Comparison of ENCODE assay signal across 1 cellular context in the genomic region with DNA sequence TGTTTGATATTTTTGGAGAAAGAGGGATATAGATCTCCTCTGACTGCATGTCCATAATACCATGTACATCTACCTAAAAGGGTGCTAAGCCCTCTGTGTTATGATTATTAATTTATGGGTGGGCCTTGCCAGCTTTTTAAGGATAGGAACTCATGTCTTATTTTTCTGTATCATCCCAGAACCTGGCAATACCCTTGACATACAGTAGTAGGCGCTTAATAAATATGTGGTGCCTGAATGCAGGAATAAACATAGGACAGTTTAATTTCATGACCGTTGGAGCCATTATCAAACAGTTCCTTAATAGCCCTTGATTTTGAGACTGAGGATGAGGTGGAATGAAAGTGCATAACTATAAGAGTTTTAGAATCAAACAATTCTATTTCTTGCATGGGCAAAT.
TF ChIP-seq lines count a peak whose summit lies in the region.

No MANE protein-coding gene starts in this region.

TF ChIP-seq in HCT116, 20 proteins besides CTCF, POLR2A, EP300 and RAD21:
- TF ChIP-seq, protein P1, sequence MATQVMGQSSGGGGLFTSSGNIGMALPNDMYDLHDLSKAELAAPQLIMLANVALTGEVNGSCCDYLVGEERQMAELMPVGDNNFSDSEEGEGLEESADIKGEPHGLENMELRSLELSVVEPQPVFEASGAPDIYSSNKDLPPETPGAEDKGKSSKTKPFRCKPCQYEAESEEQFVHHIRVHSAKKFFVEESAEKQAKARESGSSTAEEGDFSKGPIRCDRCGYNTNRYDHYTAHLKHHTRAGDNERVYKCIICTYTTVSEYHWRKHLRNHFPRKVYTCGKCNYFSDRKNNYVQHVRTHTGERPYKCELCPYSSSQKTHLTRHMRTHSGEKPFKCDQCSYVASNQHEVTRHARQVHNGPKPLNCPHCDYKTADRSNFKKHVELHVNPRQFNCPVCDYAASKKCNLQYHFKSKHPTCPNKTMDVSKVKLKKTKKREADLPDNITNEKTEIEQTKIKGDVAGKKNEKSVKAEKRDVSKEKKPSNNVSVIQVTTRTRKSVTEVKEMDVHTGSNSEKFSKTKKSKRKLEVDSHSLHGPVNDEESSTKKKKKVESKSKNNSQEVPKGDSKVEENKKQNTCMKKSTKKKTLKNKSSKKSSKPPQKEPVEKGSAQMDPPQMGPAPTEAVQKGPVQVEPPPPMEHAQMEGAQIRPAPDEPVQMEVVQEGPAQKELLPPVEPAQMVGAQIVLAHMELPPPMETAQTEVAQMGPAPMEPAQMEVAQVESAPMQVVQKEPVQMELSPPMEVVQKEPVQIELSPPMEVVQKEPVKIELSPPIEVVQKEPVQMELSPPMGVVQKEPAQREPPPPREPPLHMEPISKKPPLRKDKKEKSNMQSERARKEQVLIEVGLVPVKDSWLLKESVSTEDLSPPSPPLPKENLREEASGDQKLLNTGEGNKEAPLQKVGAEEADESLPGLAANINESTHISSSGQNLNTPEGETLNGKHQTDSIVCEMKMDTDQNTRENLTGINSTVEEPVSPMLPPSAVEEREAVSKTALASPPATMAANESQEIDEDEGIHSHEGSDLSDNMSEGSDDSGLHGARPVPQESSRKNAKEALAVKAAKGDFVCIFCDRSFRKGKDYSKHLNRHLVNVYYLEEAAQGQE (IDR thresholded peaks at IDR 0.05; ENCODE audit: low read depth): no peak
- TF ChIP-seq POLR2AphosphoS5 (IDR thresholded peaks at IDR 0.05; ENCODE audit: low read depth, low read length) (no peak), CEBPB (IDR thresholded peaks at IDR 0.05; ENCODE audit: low read depth) (no peak), YY1 (IDR thresholded peaks at IDR 0.05; ENCODE audit: extremely low read depth, insufficient replicate concordance, low read depth, low read length) (no peak), ELF1 (IDR thresholded peaks at IDR 0.05; ENCODE audit: borderline replicate concordance, low read depth) (no peak), SIN3A (IDR thresholded peaks at IDR 0.05; ENCODE audit: low read depth) (no peak), SRF (IDR thresholded peaks at IDR 0.05; ENCODE audit: low read depth) (no peak), SP1 (IDR thresholded peaks at IDR 0.05; ENCODE audit: low read depth) (no peak)
- TF ChIP-seq, protein P2, sequence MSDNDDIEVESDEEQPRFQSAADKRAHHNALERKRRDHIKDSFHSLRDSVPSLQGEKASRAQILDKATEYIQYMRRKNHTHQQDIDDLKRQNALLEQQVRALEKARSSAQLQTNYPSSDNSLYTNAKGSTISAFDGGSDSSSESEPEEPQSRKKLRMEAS (IDR thresholded peaks at IDR 0.05): no peak
TF ChIP-seq in HCT116: peak in this region for 0.
